In the genomic region with DNA sequence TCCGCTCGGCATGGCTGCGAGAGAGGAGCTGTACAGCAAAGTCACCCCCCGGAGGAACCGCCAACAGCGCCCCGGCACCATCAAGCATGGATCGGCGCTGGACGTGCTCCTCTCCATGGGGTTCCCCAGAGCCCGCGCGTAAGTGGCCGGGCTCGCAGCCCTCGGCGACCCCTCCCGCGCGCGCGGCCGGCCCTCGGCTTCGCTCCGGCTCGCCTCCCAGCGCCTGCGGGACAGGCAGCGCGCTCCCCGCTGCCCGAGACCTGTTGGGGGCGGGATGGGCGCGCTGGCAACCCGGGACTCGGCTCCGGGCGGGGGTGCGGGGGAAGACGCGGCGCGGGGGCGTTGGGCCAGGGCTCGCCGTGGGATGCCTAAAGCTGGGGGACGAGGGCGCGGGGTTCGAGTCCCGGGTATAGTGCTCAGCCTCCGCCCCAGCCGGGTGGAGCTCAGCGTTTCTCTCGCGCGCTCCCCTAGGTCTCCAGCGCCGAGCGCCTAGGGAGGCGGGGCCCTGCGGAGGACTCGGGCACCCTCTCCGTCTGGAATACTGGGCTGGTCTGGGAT, we compare ENCODE assay signal across 1 cellular context.
TF ChIP-seq lines count a peak whose summit lies in the region.

No MANE protein-coding gene starts in this region.

TF ChIP-seq in H1, 55 proteins besides CTCF, POLR2A, EP300 and RAD21 (continued from another document):
- TF ChIP-seq SP1 (IDR thresholded peaks at IDR 0.05; ENCODE audit: low read depth, low read length) (no peak), JUND (IDR thresholded peaks at IDR 0.05; ENCODE audit: low read length) (no peak), EZH2 (IDR thresholded peaks at IDR 0.05; ENCODE audit: low read depth, low read length, severe bottlenecking) (no peak), YY1 (IDR thresholded peaks at IDR 0.05; ENCODE audit: low read depth, low read length) (0 out of 2 replicates have a peak, but pooled peaks have one; percentile 1), CTBP2 (IDR thresholded peaks at IDR 0.05; ENCODE audit: borderline replicate concordance, insufficient read depth, insufficient read length, low read length) (no peak), GABPA (IDR thresholded peaks at IDR 0.05; ENCODE audit: borderline replicate concordance, insufficient read depth, low read length) (no peak), RFX5 (IDR thresholded peaks at IDR 0.05; ENCODE audit: borderline replicate concordance, low read depth, low read length) (no peak), POU5F1 (IDR thresholded peaks at IDR 0.05; ENCODE audit: low read depth, low read length) (no peak), KDM1A (IDR thresholded peaks at IDR 0.05; ENCODE audit: borderline replicate concordance, low read length) (no peak), EGR1 (IDR thresholded peaks at IDR 0.05; ENCODE audit: borderline replicate concordance, low read depth, low read length) (peak; percentile 64; the same call in 1 of the 2 replicates), JUN (IDR thresholded peaks at IDR 0.05; ENCODE audit: low read depth, low read length) (no peak), FOSL1 (IDR thresholded peaks at IDR 0.05; ENCODE audit: insufficient read depth, low read depth, low read length) (no peak), SAP30 (IDR thresholded peaks at IDR 0.05; ENCODE audit: insufficient read depth, insufficient replicate concordance, low read length) (no peak), RNF2 (IDR thresholded peaks at IDR 0.05; ENCODE audit: borderline replicate concordance, low read depth, low read length, missing control alignments, poor library complexity, severe bottlenecking) (no peak), SRF (IDR thresholded peaks at IDR 0.05; ENCODE audit: low read depth, low read length) (no peak), CREB1 (IDR thresholded peaks at IDR 0.05) (no peak), KDM4A (IDR thresholded peaks at IDR 0.05; ENCODE audit: low read depth, low read length, severe bottlenecking) (peak; percentile 95), NANOG (IDR thresholded peaks at IDR 0.05; ENCODE audit: insufficient read depth, low read depth, low read length, poor library complexity, severe bottlenecking) (no peak)
